8 cellular contexts compared by ENCODE assay signal in the genomic region with DNA sequence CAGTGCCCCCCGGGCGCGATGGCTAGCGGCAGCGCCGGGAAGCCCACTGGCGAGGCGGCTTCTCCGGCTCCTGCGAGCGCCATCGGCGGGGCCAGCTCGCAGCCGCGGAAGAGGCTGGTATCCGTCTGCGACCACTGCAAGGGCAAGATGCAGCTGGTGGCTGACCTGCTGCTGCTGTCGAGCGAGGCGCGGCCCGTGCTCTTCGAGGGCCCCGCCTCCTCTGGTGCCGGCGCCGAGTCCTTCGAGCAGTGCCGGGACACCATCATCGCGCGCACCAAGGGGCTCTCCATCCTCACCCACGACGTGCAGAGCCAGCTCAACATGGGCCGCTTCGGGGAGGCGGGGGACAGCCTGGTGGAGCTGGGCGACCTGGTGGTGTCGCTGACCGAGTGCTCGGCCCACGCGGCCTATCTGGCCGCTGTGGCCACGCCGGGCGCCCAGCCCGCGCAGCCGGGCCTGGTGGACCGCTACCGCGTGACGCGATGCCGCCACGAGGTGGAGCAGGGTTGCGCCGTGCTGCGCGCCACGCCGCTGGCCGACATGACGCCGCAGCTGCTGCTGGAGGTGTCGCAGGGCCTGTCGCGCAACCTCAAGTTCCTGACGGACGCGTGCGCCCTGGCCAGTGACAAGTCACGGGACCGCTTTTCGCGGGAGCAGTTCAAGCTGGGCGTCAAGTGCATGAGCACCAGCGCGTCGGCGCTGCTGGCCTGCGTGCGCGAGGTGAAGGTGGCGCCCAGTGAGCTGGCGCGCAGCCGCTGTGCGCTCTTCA. TPM values are rescaled to one million over a fixed set of nuclear protein-coding genes. Genes with fewer than 3 reads are reported as not detected.
DNase-seq lines count a peak whose midpoint lies in the region; ATAC-seq and TF ChIP-seq lines count a peak whose summit lies in the region.

No MANE protein-coding gene starts in this region.

- no peaks in the 10 kb centered on the region for H3K27me3 ChIP-seq in fibroblast of lung (ENCODE audit: control insufficient read depth, insufficient read depth, low read length)
- no peaks in the 10 kb centered on the region for H3K27me3 ChIP-seq in ovary

- no peak for ATAC-seq in GM18909 (IDR thresholded peaks at IDR 0.05; ENCODE audit: poor library complexity, unreplicated experiment)
- ATAC-seq in GM18505 (IDR thresholded peaks at IDR 0.05; ENCODE audit: unreplicated experiment): no peak

- no peak for TF ChIP-seq EP300 in ovary (IDR thresholded peaks at IDR 0.05)

- H3K27ac ChIP-seq in RWPE1: peak overlapping the region; percentile 96
- H3K27ac ChIP-seq in fibroblast of lung (ENCODE audit: insufficient read depth, low read length): peak overlapping the region; percentile 95
- peak overlapping the region; percentile 93 to 96 for H3K27ac ChIP-seq in ovary

- no peak for TF ChIP-seq CTCF in RWPE1 (conservative IDR thresholded peaks at IDR 0.05; ENCODE audit: low read depth)
- TF ChIP-seq CTCF in fibroblast of lung (conservative IDR thresholded peaks at IDR 0.05 in 1 of 2, IDR thresholded peaks at IDR 0.05 in 1 of 2; ENCODE audit: low read depth in 1 of 2, low read length in 2 of 2): no peak
- no peak for TF ChIP-seq CTCF in ovary (IDR thresholded peaks at IDR 0.05)

- DNase-seq in EH (ENCODE audit: low read depth): peak; percentile 48
- DNase-seq in RWPE1 (ENCODE audit: low spot score): no peak
- peak in 1 of 2 donors; percentile 22 for DNase-seq in fibroblast of lung (ENCODE audit: low read depth in 2 of 2)
- DNase-seq in ovary: peak in 4 of 5 donors; percentile 22 to 50 (median 47)
- DNase-seq in NCI-H1436 treated with DMSO at 0.1 percent for 48 hours (lab: John Stamatoyannopoulos, UW): no peak
- no peak for DNase-seq in NCI-H524 treated with DMSO at 0.1 percent for 48 hours (lab: John Stamatoyannopoulos, UW)

- H3K4me3 ChIP-seq in fibroblast of lung (replicated peaks in 1 of 4; ENCODE audit: control extremely low read depth in 1 of 4, insufficient read depth in 1 of 4, low read depth in 3 of 4, low read length in 4 of 4) (peak overlapping the region; percentile 37 to 97 (median 72)), ovary (peak overlapping the region; percentile 59)

- WGBS in ovary, 3 donors: 42 to 51% (median 51%) methylated on average over 61 to 91 of the region's 91 CpGs

- peaks cover 45% of the 10 kb centered on the region for H3K79me2 ChIP-seq in fibroblast of lung (ENCODE audit: control insufficient read depth, insufficient read depth, low read length)

- H3K36me3 ChIP-seq in fibroblast of lung (ENCODE audit: control insufficient read depth, insufficient read depth, low read length) (peaks cover 7% of the 10 kb centered on the region), ovary (no peaks in the 10 kb centered on the region)

- POLR2A ChIA-PET in RWPE1 (lab: Yijun Ruan, JAX; ENCODE audit: low non-redundant PET): no interaction called here

- no peak overlapping the region for H2AFZ ChIP-seq in fibroblast of lung (ENCODE audit: low read length)

- TF ChIP-seq POLR2A in ovary (IDR thresholded peaks at IDR 0.05) (no peak), GM18505 (IDR thresholded peaks at IDR 0.05; ENCODE audit: borderline replicate concordance, extremely low read depth, insufficient read depth, insufficient read length) (no peak)

- H3K4me2 ChIP-seq in fibroblast of lung (ENCODE audit: extremely low read depth, insufficient read depth, low read length): peak overlapping the region; percentile 69

- H3K9ac ChIP-seq in fibroblast of lung (ENCODE audit: insufficient read depth, low read length): peak overlapping the region; percentile 96

- H3K4me1 ChIP-seq in fibroblast of lung (ENCODE audit: control insufficient read depth, extremely low read depth, insufficient read depth, low read length) (peaks cover 7% of the 10 kb centered on the region), ovary (ENCODE audit: insufficient read depth) (peaks cover 10% of the 10 kb centered on the region)

- H4K20me1 ChIP-seq in fibroblast of lung (ENCODE audit: control insufficient read depth, extremely low read depth, insufficient read depth, low read length): no peaks in the 10 kb centered on the region

- intact Hi-C loops in ovary (cut with DNase I): no loop called here

- CTCF ChIA-PET in RWPE1 (lab: Yijun Ruan, JAX): interaction anchor here (0.5 kb wide), 1 partner anchor 223 kb away, joined by 3 read pairs; a partner anchor contains a TSS

- H3K9me3 ChIP-seq in fibroblast of lung (ENCODE audit: control insufficient read depth, insufficient read depth, low read depth, low read length): no peaks in the 10 kb centered on the region
- no peaks in the 10 kb centered on the region for H3K9me3 ChIP-seq in ovary

RNA-seq across cellular contexts. Expression of a gene that starts 1.7 kb away (rescaled TPM):
- 4.3 and 4.6 TPM in 2 replicates for total RNA-seq in fibroblast of lung
- 3.3 and 4.6 TPM in 2 replicates for polyA plus RNA-seq in fibroblast of lung
- polyA plus RNA-seq in fibroblast of lung (2012): 5.4 and 7.5 TPM in 2 replicates
- polyA minus RNA-seq in fibroblast of lung (ENCODE audit: low replicate concordance): 1.4 and 1.8 TPM in 2 replicates
- 10 to 100 TPM in 5 of 7 donors, 1 to 10 TPM in 2; 8.6 to 15.2 (median 10.4) TPM for total RNA-seq in ovary
- polyA plus RNA-seq in ovary: 1 to 10 TPM; 4.2 to 4.8 TPM

RNA-seq across cellular contexts. Expression of a gene that starts 12.8 kb away (rescaled TPM):
- total RNA-seq in fibroblast of lung (19.8 and 21.3 TPM in 2 replicates), ovary (10 to 100 TPM; 20.7 to 34.2 (median 29.3) TPM)
- polyA plus RNA-seq in fibroblast of lung (26.0 and 27.3 TPM in 2 replicates), ovary (10 to 100 TPM; 18.0 to 34.8 TPM)
- 31.7 and 32.4 TPM in 2 replicates for polyA plus RNA-seq in fibroblast of lung (2012)
- 5.3 and 7.1 TPM in 2 replicates for polyA minus RNA-seq in fibroblast of lung (ENCODE audit: low replicate concordance)

Comparison
In these comparisons a context has a peak if more than half of its experiments do, and no peak if none do; other contexts are left out.
1. DNase-seq: peak in EH (single experiment) and ovary (4 of 5); none in RWPE1 (single experiment), NCI-H1436 treated with DMSO at 0.1 percent for 48 hours (single experiment) and NCI-H524 treated with DMSO at 0.1 percent for 48 hours (single experiment).
2. Peak in every context shown above with its lines, with median percentiles within 50 percentile points of each other: H3K27ac ChIP-seq.